1 cellular context compared by ENCODE assay signal in genomic region chr3:39013289-39013688, GRCh38.
TF ChIP-seq lines count a peak whose summit lies in the region.

No MANE protein-coding gene starts in this region.

TF ChIP-seq in K562, 482 proteins besides CTCF, POLR2A, EP300 and RAD21:
- TF ChIP-seq ILK (tag; IDR thresholded peaks at IDR 0.05; ENCODE audit: borderline replicate concordance, low read depth): no peak
- TF ChIP-seq ZNF384 (IDR thresholded peaks at IDR 0.05; ENCODE audit: low read depth, low read length): peak; percentile 93
- TF ChIP-seq ZNF740 (CRISPR knock-in tag; IDR thresholded peaks at IDR 0.05): no peak
- no peak for TF ChIP-seq ZNF740 (tag; IDR thresholded peaks at IDR 0.05)
- TF ChIP-seq CTBP1 (IDR thresholded peaks at IDR 0.05; ENCODE audit: borderline replicate concordance): peak; percentile 13; the same call in 1 of the 2 replicates
- TF ChIP-seq ELF2 (CRISPR knock-in tag; IDR thresholded peaks at IDR 0.05): peak; percentile 25; the same call in 1 of the 2 replicates
- peak; percentile 43; the same call in 1 of the 2 replicates for TF ChIP-seq ATF7 (IDR thresholded peaks at IDR 0.05)
